In genomic region chr15:63970723-63971426, GRCh38 we compare ENCODE assay signal across 8 cellular contexts.
DNase-seq lines count a peak whose midpoint lies in the region; ATAC-seq and TF ChIP-seq lines count a peak whose summit lies in the region.

No MANE protein-coding gene starts in this region.

- POLR2A ChIA-PET in RWPE1 (lab: Yijun Ruan, JAX; ENCODE audit: low non-redundant PET): no interaction called here

- no peak for TF ChIP-seq CTCF in GM06990 (IDR thresholded peaks at IDR 0.05; ENCODE audit: insufficient read depth, low read length, poor library complexity, severe bottlenecking)
- TF ChIP-seq CTCF in RWPE1 (conservative IDR thresholded peaks at IDR 0.05; ENCODE audit: low read depth): no peak

- DNase-seq in GM06990 (ENCODE audit: extremely low read depth, insufficient read length): peak; percentile 78
- DNase-seq in effector memory CD4-positive, alpha-beta T cell: no peak
- no peak for DNase-seq in NCI-H2227 (lab: John Stamatoyannopoulos, UW; ENCODE audit: unreplicated experiment)
- no peak for DNase-seq in HuH-7.5 (ENCODE audit: low spot score)
- no peak for DNase-seq in SKM-1 treated with dmso at 0.1 percent for 144 hours (lab: John Stamatoyannopoulos, UW; ENCODE audit: unreplicated experiment)
- no peak for DNase-seq in RWPE1 (ENCODE audit: low spot score)

- H3K27me3 ChIP-seq in GM06990 (replicated peaks; ENCODE audit: control insufficient read depth, insufficient read depth, low read length): no peaks in the 10 kb centered on the region
- H3K27me3 ChIP-seq in effector memory CD4-positive, alpha-beta T cell (replicated peaks; ENCODE audit: control insufficient read depth, insufficient read depth, low read length, poor library complexity, severe bottlenecking): no peaks in the 10 kb centered on the region

- H3K9me3 ChIP-seq in effector memory CD4-positive, alpha-beta T cell (ENCODE audit: control insufficient read depth, low read length): no peaks in the 10 kb centered on the region

- CTCF ChIA-PET in RWPE1 (lab: Yijun Ruan, JAX): interaction anchor here (1.9 kb wide), 1 partner anchor 26 kb away, joined by 7 read pairs; no protein-coding TSS in a partner anchor

- peak overlapping the region; percentile 18; the same call in 1 of the 2 replicates for H3K4me3 ChIP-seq in GM06990 (replicated peaks; ENCODE audit: low read depth, low read length)
- no peak overlapping the region for H3K4me3 ChIP-seq in effector memory CD4-positive, alpha-beta T cell (ENCODE audit: insufficient read depth, low read depth, low read length, poor library complexity, severe bottlenecking)

- no peaks in the 10 kb centered on the region; the same call in 1 of the 2 replicates for H3K36me3 ChIP-seq in GM06990 (ENCODE audit: control insufficient read depth, insufficient read depth, low read length)
- H3K36me3 ChIP-seq in effector memory CD4-positive, alpha-beta T cell (ENCODE audit: control insufficient read depth, insufficient read depth, low read length): no peaks in the 10 kb centered on the region

- peaks cover 16% of the 10 kb centered on the region for H3K4me1 ChIP-seq in effector memory CD4-positive, alpha-beta T cell (ENCODE audit: control insufficient read depth, insufficient read depth, low read length, poor library complexity, severe bottlenecking)

- ATAC-seq in GM19452 (IDR thresholded peaks at IDR 0.05; ENCODE audit: unreplicated experiment) (peak; percentile 95), HG03432 (IDR thresholded peaks at IDR 0.05; ENCODE audit: unreplicated experiment) (peak; percentile 85)

- H3K27ac ChIP-seq in effector memory CD4-positive, alpha-beta T cell (ENCODE audit: insufficient read depth, low read length, poor library complexity, severe bottlenecking): peak overlapping the region; percentile 43
- H3K27ac ChIP-seq in RWPE1: no peak overlapping the region
